In the genomic region with DNA sequence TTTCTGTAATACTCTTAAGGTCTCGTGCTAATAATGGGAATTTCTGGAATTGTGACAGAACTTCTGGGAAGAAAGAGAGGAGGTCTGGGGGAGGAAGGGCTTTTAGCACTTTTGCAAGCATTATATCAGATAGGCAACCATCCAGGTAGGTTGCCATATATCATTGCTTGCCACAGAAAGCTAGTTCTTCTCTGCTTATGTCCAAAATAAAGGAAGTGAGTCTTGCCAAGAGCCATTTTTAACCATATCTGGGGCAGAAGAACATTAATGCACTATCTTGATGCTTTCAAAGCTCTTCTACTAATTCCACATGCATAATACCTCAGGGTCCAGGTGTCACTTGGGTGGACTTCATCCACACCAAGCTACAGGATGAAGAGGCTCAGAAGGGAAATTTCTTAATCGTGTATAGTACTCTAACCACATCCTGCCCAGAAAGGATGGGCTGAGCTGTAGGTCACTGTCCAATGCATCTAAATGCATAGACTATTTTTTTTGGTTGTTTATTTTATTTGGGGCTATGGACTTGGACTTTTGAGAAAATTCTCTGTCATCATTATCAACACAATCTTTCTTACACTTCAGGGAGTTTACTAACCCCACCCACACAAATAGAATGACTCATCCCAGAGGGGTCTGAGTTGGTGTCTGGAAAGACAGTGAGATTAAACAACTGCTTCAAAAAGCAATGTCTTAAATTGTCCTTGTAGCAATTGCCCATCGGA, we compare ENCODE assay signal across 9 cellular contexts.
DNase-seq lines count a peak whose midpoint lies in the region; ATAC-seq and TF ChIP-seq lines count a peak whose summit lies in the region.
"Had no signal": no experiment of that assay in that cellular context is flagged by ENCODE, and none has a peak within 500 bp of the region (broad histone marks: within the 10 kb centered on the region; RNA-seq: fewer than 3 reads in every experiment).

No MANE protein-coding gene starts in this region.

- H3K36me3 Mint-ChIP-seq in activated naive CD8-positive, alpha-beta T cell treated with anti-CD3 and anti-CD28 coated beads for 36 hours: no peaks in the 10 kb centered on the region
- no peaks in the 10 kb centered on the region for H3K36me3 Mint-ChIP-seq in activated naive CD8-positive, alpha-beta T cell treated with anti-CD3 and anti-CD28 coated beads, Interleukin-2, amount 50 U/mL, for 24 hours (ENCODE audit: low read depth)

- H3K27ac ChIP-seq in testis: no peak overlapping the region

- H3K9me3 ChIP-seq in testis: no peaks in the 10 kb centered on the region

- ATAC-seq in activated naive CD8-positive, alpha-beta T cell treated with anti-CD3 and anti-CD28 coated beads, Interleukin-2, amount 50 U/mL, for 24 hours: no peak
- ATAC-seq in HG02870 (IDR thresholded peaks at IDR 0.05; ENCODE audit: unreplicated experiment): peak; percentile 37
- peak; percentile 3 for ATAC-seq in stimulated activated naive CD8-positive, alpha-beta T cell treated with anti-CD3 and anti-CD28 coated beads, Interleukin-15, Interleukin-2, amounts not matched to agents 100 U/mL and 50 U/mL, for 24 hours

- peaks cover 33% of the 10 kb centered on the region for H3K4me1 Mint-ChIP-seq in activated naive CD8-positive, alpha-beta T cell treated with anti-CD3 and anti-CD28 coated beads for 36 hours
- peaks cover 11% of the 10 kb centered on the region for H3K4me1 Mint-ChIP-seq in activated naive CD8-positive, alpha-beta T cell treated with anti-CD3 and anti-CD28 coated beads, Interleukin-2, amount 50 U/mL, for 24 hours

- no peak overlapping the region for H3K27ac Mint-ChIP-seq in activated naive CD8-positive, alpha-beta T cell treated with anti-CD3 and anti-CD28 coated beads for 36 hours
- H3K27ac Mint-ChIP-seq in activated naive CD8-positive, alpha-beta T cell treated with anti-CD3 and anti-CD28 coated beads, Interleukin-2, amount 50 U/mL, for 24 hours: no peak overlapping the region

- H3K4me3 ChIP-seq in testis: no peak overlapping the region

- WGBS in testis, 2 donors: 64 to 66% methylated on average over 3 of the region's 3 CpGs

- H3K36me3 ChIP-seq in testis (ENCODE audit: low read depth, missing control alignments): no peaks in the 10 kb centered on the region

- no peak for TF ChIP-seq CTCF in testis (IDR thresholded peaks at IDR 0.05)

- no peaks in the 10 kb centered on the region for H3K27me3 ChIP-seq in testis

- DNase-seq in activated naive CD8-positive, alpha-beta T cell treated with anti-CD3 and anti-CD28 coated beads for 36 hours: peak; percentile 21
- no peak for DNase-seq in activated naive CD8-positive, alpha-beta T cell treated with anti-CD3 and anti-CD28 coated beads, Interleukin-2, amount 50 U/mL, for 24 hours
- DNase-seq in OCI-M1 (lab: John Stamatoyannopoulos, UW): peak; percentile 53
- DNase-seq in stimulated activated naive CD8-positive, alpha-beta T cell treated with anti-CD3 and anti-CD28 coated beads, Interleukin-15, Interleukin-2, amounts not matched to agents 100 U/mL and 50 U/mL, for 24 hours: no peak
- DNase-seq in NCI-H146 treated with DMSO at 0.1 percent for 48 hours (lab: John Stamatoyannopoulos, UW; ENCODE audit: unreplicated experiment): no peak
- no peak for DNase-seq in testis
- DNase-seq in pons (ENCODE audit: low spot score): no peak
- DNase-seq: central memory CD4-positive, alpha-beta T cell had no signal

- intact Hi-C loops in testis (cut with DNase I; ENCODE audit: low total_unique reads): no loop called here

- H3K9me3 Mint-ChIP-seq in activated naive CD8-positive, alpha-beta T cell treated with anti-CD3 and anti-CD28 coated beads for 36 hours: peaks cover 1% of the 10 kb centered on the region
- peaks cover 4% of the 10 kb centered on the region for H3K9me3 Mint-ChIP-seq in activated naive CD8-positive, alpha-beta T cell treated with anti-CD3 and anti-CD28 coated beads, Interleukin-2, amount 50 U/mL, for 24 hours

- no peak overlapping the region for H3K4me3 Mint-ChIP-seq in activated naive CD8-positive, alpha-beta T cell treated with anti-CD3 and anti-CD28 coated beads for 36 hours
- H3K4me3 Mint-ChIP-seq in activated naive CD8-positive, alpha-beta T cell treated with anti-CD3 and anti-CD28 coated beads, Interleukin-2, amount 50 U/mL, for 24 hours: no peak overlapping the region

- H3K27me3 Mint-ChIP-seq in activated naive CD8-positive, alpha-beta T cell treated with anti-CD3 and anti-CD28 coated beads for 36 hours: no peaks in the 10 kb centered on the region
- H3K27me3 Mint-ChIP-seq in activated naive CD8-positive, alpha-beta T cell treated with anti-CD3 and anti-CD28 coated beads, Interleukin-2, amount 50 U/mL, for 24 hours: no peaks in the 10 kb centered on the region

- H3K4me1 ChIP-seq in testis: no peaks in the 10 kb centered on the region

- no peak for TF ChIP-seq POLR2A in testis (IDR thresholded peaks at IDR 0.05)

Comparison
In these comparisons a context has a peak if more than half of its experiments do, and no peak if none do; other contexts are left out.
1. DNase-seq: peak in activated naive CD8-positive, alpha-beta T cell treated with anti-CD3 and anti-CD28 coated beads for 36 hours (single experiment) and OCI-M1 (single experiment); none in activated naive CD8-positive, alpha-beta T cell treated with anti-CD3 and anti-CD28 coated beads, Interleukin-2, amount 50 U/mL, for 24 hours (single experiment), stimulated activated naive CD8-positive, alpha-beta T cell treated with anti-CD3 and anti-CD28 coated beads, Interleukin-15, Interleukin-2, amounts not matched to agents 100 U/mL and 50 U/mL, for 24 hours (single experiment), NCI-H146 treated with DMSO at 0.1 percent for 48 hours (single experiment), testis (single experiment) and pons (single experiment).